ENCODE assay signal across 10 cellular contexts in genomic region chr4:77800483-77801259, GRCh38. TPM values are rescaled to one million over a fixed set of nuclear protein-coding genes. Genes with fewer than 3 reads are reported as not detected.
DNase-seq lines count a peak whose midpoint lies in the region; ATAC-seq, FAIRE-seq and TF ChIP-seq lines count a peak whose summit lies in the region.
"Had no signal": no experiment of that assay in that cellular context is flagged by ENCODE, and none has a peak within 500 bp of the region (broad histone marks: within the 10 kb centered on the region; RNA-seq: fewer than 3 reads in every experiment).

No MANE protein-coding gene starts in this region.

- no peak overlapping the region for H2AFZ ChIP-seq in HepG2 (ENCODE audit: low read length)

- no peak for TF ChIP-seq CTCF in liver (IDR thresholded peaks at IDR 0.05; ENCODE audit: low read depth, low read length, missing input control)
- TF ChIP-seq CTCF in HepG2 (CRISPR knock-in tag; IDR thresholded peaks at IDR 0.05) = no peak

- in situ Hi-C loops in HepG2 (cut with HindIII; ENCODE audit: extremely low pct_ligation_motif_present, low pct_unique_long_range_greater_than_20kb) = no loop called here

- H3K4me3 ChIP-seq in liver (ENCODE audit: low read depth in 1 of 3, low read length in 3 of 3) (no peak overlapping the region), HepG2 (replicated peaks in 1 of 3; ENCODE audit: insufficient read depth in 1 of 3, low read depth in 2 of 3, low read length in 3 of 3) (no peak overlapping the region), mesodermal cell (ENCODE audit: extremely low read depth, insufficient read depth, low read length, poor library complexity, severe bottlenecking) (no peak overlapping the region)

- DNase-seq in HepG2 (ENCODE audit: low spot score) = no peak
- DNase-seq in central memory CD8-positive, alpha-beta T cell (ENCODE audit: low spot score in 2 of 2) = no peak
- no peak for DNase-seq in AG08396 (ENCODE audit: low spot score)
- DNase-seq in ecto neural progenitor cell (ENCODE audit: low spot score) = no peak
- no peak for DNase-seq in kidney tubule cell (ENCODE audit: low spot score)
- DNase-seq: activated CD4-positive, alpha-beta T cell treated with anti-CD3 and anti-CD28 coated beads, Interleukin-2, amount 50 U/mL, for 1 hour; COR-L47 had no signal

- peaks cover 19% of the 10 kb centered on the region for H4K20me1 ChIP-seq in HepG2 (ENCODE audit: insufficient read depth, low read length)

- 51% methylated on average over 2 of the region's 2 CpGs for WGBS in liver
- 92% methylated on average over 2 of the region's 2 CpGs for WGBS in HepG2 (ENCODE audit: low lambda C conversion rate)
- whole genome bisulfite sequencing in mesodermal cell (ENCODE audit: insufficient coverage in 2 of 2), 2 experiments = 60 to 67% methylated on average over 1 of the region's 2 CpGs

- intact Hi-C loops in HepG2 (cut with micrococcal nuclease; ENCODE audit: unreplicated experiment) = no loop called here

- H3K4me2 ChIP-seq in HepG2 (ENCODE audit: low read depth, low read length) = no peak overlapping the region

- ATAC-seq in HepG2 = no peak
- no peak for ATAC-seq in central memory CD8-positive, alpha-beta T cell (replicated peaks; ENCODE audit: extremely low read depth, poor library complexity, severe bottlenecking)
- no peak for ATAC-seq in GM21619 (IDR thresholded peaks at IDR 0.05; ENCODE audit: unreplicated experiment)

- H3K36me3 Mint-ChIP-seq in central memory CD8-positive, alpha-beta T cell (ENCODE audit: insufficient read depth) = peaks cover 39% of the 10 kb centered on the region

- H3K27me3 Mint-ChIP-seq in central memory CD8-positive, alpha-beta T cell = no peaks in the 10 kb centered on the region

- peaks cover 78% of the 10 kb centered on the region for H3K4me1 Mint-ChIP-seq in central memory CD8-positive, alpha-beta T cell

- H3K4me3 Mint-ChIP-seq in central memory CD8-positive, alpha-beta T cell = peak overlapping the region; percentile 59

- no peaks in the 10 kb centered on the region for H3K9me3 ChIP-seq in liver (ENCODE audit: control insufficient read depth in 4 of 4, low read length in 3 of 4)
- H3K9me3 ChIP-seq in HepG2 (ENCODE audit: low read length) = no peaks in the 10 kb centered on the region
- no peaks in the 10 kb centered on the region for H3K9me3 ChIP-seq in mesodermal cell (ENCODE audit: control insufficient read depth, low read length)

- no peaks in the 10 kb centered on the region for H3K36me3 ChIP-seq in liver (ENCODE audit: control insufficient read depth in 4 of 4, insufficient read depth in 3 of 4, low read depth in 1 of 4, low read length in 3 of 4)
- no peaks in the 10 kb centered on the region for H3K36me3 ChIP-seq in HepG2 (replicated peaks in 1 of 2; ENCODE audit: control insufficient read depth in 1 of 2, insufficient read depth in 2 of 2, low read length in 2 of 2)
- no peaks in the 10 kb centered on the region for H3K36me3 ChIP-seq in mesodermal cell (ENCODE audit: control insufficient read depth, insufficient read depth, low read length)

- H3K79me2 ChIP-seq in HepG2 (ENCODE audit: insufficient read depth, low read length) = peaks cover 89% of the 10 kb centered on the region

- H3K9me3 Mint-ChIP-seq in central memory CD8-positive, alpha-beta T cell = peaks cover under 1% of the 10 kb centered on the region

- no peak for TF ChIP-seq RAD21 in liver (IDR thresholded peaks at IDR 0.05)
- TF ChIP-seq RAD21 in HepG2 (CRISPR knock-in tag; IDR thresholded peaks at IDR 0.05) = no peak

- no TSS peak for BruUV-seq in HepG2 (replicated peaks; lab: Mats Ljungman, UMichigan)

- POLR2A ChIA-PET in HepG2 (lab: Yijun Ruan, JAX) = no interaction called here

- no peak for TF ChIP-seq POLR2A in HepG2 (IDR thresholded peaks at IDR 0.05; ENCODE audit: insufficient read depth in 1 of 2, low read depth in 2 of 2, low read length in 2 of 2)

- H3K27me3 ChIP-seq in liver (ENCODE audit: control insufficient read depth in 4 of 4, insufficient read depth in 4 of 4, low read length in 3 of 4) = no peaks in the 10 kb centered on the region
- H3K27me3 ChIP-seq in HepG2 (ENCODE audit: control insufficient read depth in 1 of 2, insufficient read depth in 2 of 2, low read length in 2 of 2) = no peaks in the 10 kb centered on the region

- peak overlapping the region; percentile 82 for H3K27ac Mint-ChIP-seq in central memory CD8-positive, alpha-beta T cell (ENCODE audit: low read depth)

- no peak overlapping the region for H3K9ac ChIP-seq in liver (ENCODE audit: low read depth in 1 of 2, low read length in 2 of 2)
- no peak overlapping the region for H3K9ac ChIP-seq in HepG2 (ENCODE audit: insufficient read depth, low read depth, low read length)

- CTCF ChIA-PET in HepG2 (lab: Yijun Ruan, JAX; ENCODE audit: low intra/inter-chr PET ratio, low total read pairs) = no interaction called here

- FAIRE-seq in HepG2 (lab: Jason Lieb, UNC) = no peak

- TF ChIP-seq EP300 in HepG2 (IDR thresholded peaks at IDR 0.05; ENCODE audit: low read depth in 2 of 2, low read length in 2 of 2) = no peak
- no peak for TF ChIP-seq EP300 in HepG2 (CRISPR knock-in tag; IDR thresholded peaks at IDR 0.05; ENCODE audit: borderline replicate concordance)

- H3K27ac ChIP-seq in liver (ENCODE audit: low read depth in 1 of 2, low read length in 2 of 2) (peak overlapping the region; percentile 19 to 28), HepG2 (ENCODE audit: extremely low read length, insufficient read depth, low read length) (no peak overlapping the region), mesodermal cell (ENCODE audit: low read depth, low read length, severe bottlenecking) (peak overlapping the region; percentile 26)

- H3K4me1 ChIP-seq in liver (ENCODE audit: control insufficient read depth in 4 of 4, insufficient read depth in 4 of 4, low read length in 3 of 4) (peaks cover 0 to 21% (median 11%) of the 10 kb centered on the region in 4 donors), HepG2 (ENCODE audit: insufficient read depth, low read length) (peaks cover 36% of the 10 kb centered on the region), mesodermal cell (ENCODE audit: control insufficient read depth, insufficient read depth, low read length, poor library complexity, severe bottlenecking) (no peaks in the 10 kb centered on the region)

TF ChIP-seq in liver, 16 proteins besides CTCF, POLR2A, EP300 and RAD21 (continues in another document):
- no peak for TF ChIP-seq ATF3 (IDR thresholded peaks at IDR 0.05)
- no peak for TF ChIP-seq NR2F2 (IDR thresholded peaks at IDR 0.05)
- no peak for TF ChIP-seq TAF1 (conservative IDR thresholded peaks at IDR 0.05)
- TF ChIP-seq FOXA2 (IDR thresholded peaks at IDR 0.05) = no peak
- TF ChIP-seq HNF4A (conservative IDR thresholded peaks at IDR 0.05) = no peak
- no peak for TF ChIP-seq MAX (IDR thresholded peaks at IDR 0.05)
- no peak for TF ChIP-seq JUND (IDR thresholded peaks at IDR 0.05)

TF ChIP-seq in HepG2, 621 proteins besides CTCF, POLR2A, EP300 and RAD21 (continues in another document):
- no peak for TF ChIP-seq AGO1 (IDR thresholded peaks at IDR 0.05; ENCODE audit: low read depth, low read length, poor library complexity, severe bottlenecking)
- TF ChIP-seq CCDC6 (CRISPR knock-in tag; IDR thresholded peaks at IDR 0.05) = no peak
- TF ChIP-seq ZNF143 (CRISPR knock-in tag; IDR thresholded peaks at IDR 0.05) = no peak
- no peak for TF ChIP-seq TRAFD1 (CRISPR knock-in tag; IDR thresholded peaks at IDR 0.05; ENCODE audit: borderline replicate concordance)

RNA-seq across cellular contexts. Expression of gene CNOT6L, which starts 18.5 kb away (rescaled TPM):
- total RNA-seq in liver (10 to 100 TPM; 14.8 to 17.7 TPM), HepG2 (2016; rRNA removed; fragmentation: Illumina TruSeq; extraction: Trizol) (13.5 and 33.3 TPM in 2 replicates)
- polyA plus RNA-seq in liver (1 to 10 TPM; 4.4 to 6.2 TPM), HepG2 (2011; rRNA removed) (7.2 and 7.9 TPM in 2 replicates)
- 58.5 and 71.5 TPM in 2 replicates for total RNA-seq in HepG2 (2016; cell fraction: cytosol; rRNA removed; fragmentation: Illumina TruSeq; extraction: Trizol; ENCODE audit: low read depth)
- total RNA-seq in HepG2 (2016; cell fraction: insoluble cytoplasmic fraction; rRNA removed; fragmentation: Illumina TruSeq; extraction: Trizol) = 14.5 and 30.1 TPM in 2 replicates
- total RNA-seq in HepG2 (2016; cell fraction: membrane; rRNA removed; fragmentation: Illumina TruSeq; extraction: Trizol) = 17.4 and 18.7 TPM in 2 replicates
- 17.2 and 19.6 TPM in 2 replicates for total RNA-seq in HepG2 (2016; cell fraction: nucleus; rRNA removed; fragmentation: Illumina TruSeq; extraction: Trizol)
- polyA plus RNA-seq in HepG2 (2011; cell fraction: cytosol; rRNA removed) = 3.4 and 5.3 TPM in 2 replicates
- 6.9 and 8.7 TPM in 2 replicates for polyA plus RNA-seq in HepG2 (2011; cell fraction: nucleus; rRNA removed)
- polyA plus RNA-seq in HepG2 (2012) = 12.0 and 14.2 TPM in 2 replicates
- polyA plus RNA-seq in HepG2 (2016; cell fraction: cytosol; fragmentation: Illumina TruSeq; extraction: Trizol; ENCODE audit: low read depth) = 0.74 and 0.78 TPM in 2 replicates
- 17.9 and 19.3 TPM in 2 replicates for polyA plus RNA-seq in HepG2 (2016; cell fraction: insoluble cytoplasmic fraction; fragmentation: Illumina TruSeq; extraction: Trizol; ENCODE audit: low read depth)
- polyA plus RNA-seq in HepG2 (2016; cell fraction: membrane; fragmentation: Illumina TruSeq; extraction: Trizol; ENCODE audit: low read depth) = 4.2 and 4.3 TPM in 2 replicates
- polyA plus RNA-seq in HepG2 (2016; cell fraction: nucleus; fragmentation: Illumina TruSeq; extraction: Trizol; ENCODE audit: insufficient read depth, low read depth) = 12.5 and 14.3 TPM in 2 replicates
- 21.7 and 27.8 TPM in 2 replicates for polyA minus RNA-seq in HepG2 (2011; rRNA and poly(A)+ RNA removed; ENCODE audit: low replicate concordance)
- 27.0 and 36.9 TPM in 2 replicates for polyA minus RNA-seq in HepG2 (2011; cell fraction: cytosol; rRNA and poly(A)+ RNA removed)
- polyA minus RNA-seq in HepG2 (2011; cell fraction: nucleus; rRNA and poly(A)+ RNA removed) = 45.2 and 52.0 TPM in 2 replicates
- polyA plus RNA-seq in mesodermal cell (2013, experiment 1 of 2) = 13.7 TPM
- 13.4 TPM for polyA plus RNA-seq in mesodermal cell (2013, experiment 2 of 2)
